Comparison of ENCODE assay signal across 8 cellular contexts in the genomic region with DNA sequence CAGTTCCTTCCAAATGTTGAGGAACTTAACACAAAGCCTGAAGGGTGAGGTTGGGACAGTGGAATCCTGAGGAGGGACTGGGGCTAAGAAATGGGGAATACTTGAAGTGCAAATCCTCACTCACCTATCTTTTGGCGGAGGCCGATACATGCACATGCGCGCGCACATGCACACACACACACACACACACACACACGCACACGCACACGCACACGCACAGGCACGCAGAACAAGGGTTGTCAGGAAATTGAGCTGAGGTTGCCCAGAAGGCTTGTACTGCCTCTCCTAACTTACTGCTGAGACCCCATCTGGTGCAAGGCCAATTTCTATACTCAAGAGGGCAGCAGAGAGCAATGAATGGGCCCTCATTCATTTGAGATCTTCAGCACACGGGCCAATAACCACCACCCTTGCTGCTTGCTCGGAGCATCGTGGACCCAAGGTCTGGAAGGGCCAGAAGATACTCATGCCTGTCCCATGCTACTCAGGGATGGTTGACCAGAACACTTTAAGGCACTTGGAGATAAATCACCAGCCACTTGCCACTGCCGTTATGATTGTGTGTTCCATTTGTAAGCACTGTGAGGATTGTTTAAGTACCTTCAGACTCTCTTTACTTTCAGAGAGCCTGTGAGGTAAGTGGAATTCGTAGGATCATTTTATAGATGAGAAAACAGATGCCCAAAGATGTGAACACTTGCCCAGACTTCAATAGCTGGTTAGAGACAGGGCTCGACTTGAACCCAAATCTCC. TPM values are rescaled to one million over a fixed set of nuclear protein-coding genes. Genes with fewer than 3 reads are reported as not detected.
A peak's percentile ranks its signal among the peaks of the same experiment; 100 is the strongest.
DNase-seq lines count a peak whose midpoint lies in the region; ATAC-seq and TF ChIP-seq lines count a peak whose summit lies in the region.

No MANE protein-coding gene starts in this region.

- no peaks in the 10 kb centered on the region for H3K36me3 ChIP-seq in vagina

- in situ Hi-C loops in SK-MEL-5 (cut with HindIII; ENCODE audit: low pct_unique_long_range_greater_than_20kb, low sequenced_read_pairs) = no loop called here

- no peaks in the 10 kb centered on the region for H3K27me3 ChIP-seq in vagina

- no peaks in the 10 kb centered on the region for H3K9me3 Mint-ChIP-seq in glutamatergic neuron (ENCODE audit: unreplicated experiment)

- no peaks in the 10 kb centered on the region for H3K4me1 ChIP-seq in vagina

- no peaks in the 10 kb centered on the region for H3K9me3 ChIP-seq in vagina

- intact Hi-C loops in posterior cingulate gyrus (cut with DNase I) (loop anchor here (1.0 kb wide), 1 partner anchor 18 kb away; no protein-coding TSS in a partner anchor), vagina (cut with DNase I) (no loop called here)

- ATAC-seq in HG02571 (IDR thresholded peaks at IDR 0.05; ENCODE audit: unreplicated experiment) = peak; percentile 98

- no peak for TF ChIP-seq POLR2A in NB4 (IDR thresholded peaks at IDR 0.05; ENCODE audit: extremely low read depth, insufficient read length)
- TF ChIP-seq POLR2A in vagina (IDR thresholded peaks at IDR 0.05) = no peak

- no peak overlapping the region for H3K4me3 Mint-ChIP-seq in glutamatergic neuron (ENCODE audit: unreplicated experiment)

- DNase-seq in GM12864 (ENCODE audit: low read depth) (peak; percentile 56), NB4 (ENCODE audit: low read depth) (peak; percentile 81), SK-MEL-5 (ENCODE audit: low read depth, low spot score) (peak; percentile 93), glutamatergic neuron (peak; percentile 68), posterior cingulate gyrus (peak in 7 of 10 donors; percentile 24 to 89 (median 61)), vagina (ENCODE audit: extremely low spot score in 2 of 2) (no peak)
- DNase-seq in activated naive CD4-positive, alpha-beta T cell treated with Interleukin-2 at 50 U/mL for 16 hours = peak; percentile 66

- H3K27ac ChIP-seq in vagina = no peak overlapping the region

- no peak overlapping the region for H3K4me3 ChIP-seq in GM12864 (ENCODE audit: low read depth, low read length)
- H3K4me3 ChIP-seq in NB4 (ENCODE audit: low read depth, low read length) = no peak overlapping the region
- no peak overlapping the region for H3K4me3 ChIP-seq in vagina

- no peak overlapping the region for H3K27ac Mint-ChIP-seq in glutamatergic neuron (ENCODE audit: unreplicated experiment)

- peaks cover 5% of the 10 kb centered on the region for H3K27me3 Mint-ChIP-seq in glutamatergic neuron (ENCODE audit: unreplicated experiment)

- no peaks in the 10 kb centered on the region for H3K4me1 Mint-ChIP-seq in glutamatergic neuron (ENCODE audit: low read depth, unreplicated experiment)

- no peaks in the 10 kb centered on the region for H3K36me3 Mint-ChIP-seq in glutamatergic neuron (ENCODE audit: unreplicated experiment)

- TF ChIP-seq CTCF in GM12864 (IDR thresholded peaks at IDR 0.05; ENCODE audit: low read depth, low read length, missing control alignments) (peak; percentile 90), NB4 (IDR thresholded peaks at IDR 0.05; ENCODE audit: low read depth, low read length) (peak; percentile 73), glutamatergic neuron (IDR thresholded peaks at IDR 0.05; ENCODE audit: partially characterized antibody, unreplicated experiment) (peak; percentile 59), vagina (IDR thresholded peaks at IDR 0.05) (peak; percentile 41 to 67 (median 57))

RNA-seq across cellular contexts. Expression of a gene that starts 21.5 kb away (rescaled TPM):
- 521 and 523 TPM in 2 replicates for total RNA-seq in SK-MEL-5 (2014; rRNA removed; shearing (Covaris generic))
- 548 and 685 TPM in 2 replicates for polyA plus RNA-seq in SK-MEL-5 (2015; cell fraction: cytosol; rRNA removed)
- polyA plus RNA-seq in SK-MEL-5 (2015; cell fraction: nucleus; rRNA removed) = 132 and 144 TPM in 2 replicates
- total RNA-seq in glutamatergic neuron (ENCODE audit: unreplicated experiment) (347 TPM), vagina (537 TPM)

RNA-seq across cellular contexts. Expression of a gene that starts 45.7 kb away (rescaled TPM):
- total RNA-seq in SK-MEL-5 (2014; rRNA removed; shearing (Covaris generic)) = 29.2 and 35.3 TPM in 2 replicates
- 13.0 TPM in 2 replicates for polyA plus RNA-seq in SK-MEL-5 (2015; cell fraction: cytosol; rRNA removed)
- polyA plus RNA-seq in SK-MEL-5 (2015; cell fraction: nucleus; rRNA removed) = 79.3 and 126 TPM in 2 replicates
- 18.8 TPM for total RNA-seq in glutamatergic neuron (ENCODE audit: unreplicated experiment)
- total RNA-seq in vagina = 45.4 TPM

RNA-seq across cellular contexts. Expression of a gene that starts 45.8 kb away (rescaled TPM):
- 50.3 and 56.7 TPM in 2 replicates for total RNA-seq in SK-MEL-5 (2014; rRNA removed; shearing (Covaris generic))
- 21.2 and 22.4 TPM in 2 replicates for polyA plus RNA-seq in SK-MEL-5 (2015; cell fraction: cytosol; rRNA removed)
- 91.9 and 166 TPM in 2 replicates for polyA plus RNA-seq in SK-MEL-5 (2015; cell fraction: nucleus; rRNA removed)
- 19.4 TPM for total RNA-seq in glutamatergic neuron (ENCODE audit: unreplicated experiment)
- 20.9 TPM for total RNA-seq in vagina

Comparison
In these comparisons a context has a peak if more than half of its experiments do, and no peak if none do; other contexts are left out.
1. DNase-seq: peak in GM12864 (single experiment), NB4 (single experiment), SK-MEL-5 (single experiment), activated naive CD4-positive, alpha-beta T cell treated with Interleukin-2 at 50 U/mL for 16 hours (single experiment), glutamatergic neuron (single experiment) and posterior cingulate gyrus (7 of 10); none in vagina (0 of 2).
2. Peak in every context shown above with its lines, with median percentiles within 50 percentile points of each other: CTCF ChIP-seq.